In genomic region chr5:172869734-172870133, GRCh38 we compare ENCODE assay signal across 12 cellular contexts. TPM values are rescaled to one million over a fixed set of nuclear protein-coding genes. Genes with fewer than 3 reads are reported as not detected.
DNase-seq lines count a peak whose midpoint lies in the region; ATAC-seq and TF ChIP-seq lines count a peak whose summit lies in the region.
"Had no signal": no experiment of that assay in that cellular context is flagged by ENCODE, and none has a peak within 500 bp of the region (broad histone marks: within the 10 kb centered on the region; RNA-seq: fewer than 3 reads in every experiment).

No MANE protein-coding gene starts in this region.

- H4K5ac ChIP-seq in H9 (ENCODE audit: insufficient read length, low read depth, low read length): no peak overlapping the region

- no peaks in the 10 kb centered on the region for H3K27me3 ChIP-seq in Peyer's patch
- no peaks in the 10 kb centered on the region for H3K27me3 ChIP-seq in mucosa of rectum (ENCODE audit: control insufficient read depth in 2 of 2, insufficient read depth in 2 of 2, low read length in 2 of 2)
- no peaks in the 10 kb centered on the region for H3K27me3 ChIP-seq in thymus (ENCODE audit: control insufficient read depth, insufficient read depth)
- H3K27me3 ChIP-seq in H9 (ENCODE audit: insufficient read depth, low read length): no peaks in the 10 kb centered on the region

- H3K27me3 Mint-ChIP-seq in H9 (ENCODE audit: low read depth): no peaks in the 10 kb centered on the region; the same call in 1 of the 2 replicates
- H3K27me3 Mint-ChIP-seq in activated T-cell treated with anti-CD3 and anti-CD28 coated beads, Interleukin-2, amount 50 U/mL, for 4 hours (ENCODE audit: low read depth): no peaks in the 10 kb centered on the region
- H3K27me3 Mint-ChIP-seq: brain had no signal

- H3K56ac ChIP-seq in H9 (ENCODE audit: insufficient read length, low read depth, low read length): no peak overlapping the region

- ATAC-seq in GM19023 (IDR thresholded peaks at IDR 0.05; ENCODE audit: unreplicated experiment) (no peak), HG02981 (IDR thresholded peaks at IDR 0.05; ENCODE audit: unreplicated experiment) (no peak)
- no peak for ATAC-seq in activated T-cell treated with anti-CD3 and anti-CD28 coated beads, Interleukin-2, amount 50 U/mL, for 4 hours

- TF ChIP-seq CTCF in Peyer's patch (IDR thresholded peaks at IDR 0.05): no peak
- no peak for TF ChIP-seq CTCF in coronary artery (IDR thresholded peaks at IDR 0.05)
- TF ChIP-seq CTCF in H9 (conservative IDR thresholded peaks at IDR 0.05): no peak

- H3K79me1 ChIP-seq in H9 (ENCODE audit: insufficient read depth, low read depth, low read length, poor library complexity, severe bottlenecking): no peaks in the 10 kb centered on the region

- H3K4me2 ChIP-seq in H9 (ENCODE audit: insufficient read depth, insufficient read length, low read length): no peak overlapping the region

- no peak overlapping the region for H3T11ph ChIP-seq in H9 (ENCODE audit: low read length)

- peaks cover 39 to 48% of the 10 kb centered on the region in 2 experiments for H3K4me1 Mint-ChIP-seq in H9
- peaks cover 10% of the 10 kb centered on the region for H3K4me1 Mint-ChIP-seq in activated T-cell treated with anti-CD3 and anti-CD28 coated beads, Interleukin-2, amount 50 U/mL, for 4 hours (ENCODE audit: low read depth)

- H3K23me2 ChIP-seq in H9 (ENCODE audit: insufficient read length, low read depth, low read length, poor library complexity, severe bottlenecking): no peaks in the 10 kb centered on the region

- H3K9me3 Mint-ChIP-seq in H9: no peaks in the 10 kb centered on the region
- H3K9me3 Mint-ChIP-seq in activated T-cell treated with anti-CD3 and anti-CD28 coated beads, Interleukin-2, amount 50 U/mL, for 4 hours: no peaks in the 10 kb centered on the region
- H3K9me3 Mint-ChIP-seq: brain had no signal

- WGBS in thymus: 90% methylated on average over 2 of the region's 2 CpGs
- no CpG with 5 or more reads among the region's 2 CpGs for WGBS in H9 (ENCODE audit: extremely low coverage, insufficient read length, low lambda C conversion rate)

- no peak overlapping the region for H3K23ac ChIP-seq in H9 (ENCODE audit: insufficient read length, low read depth, low read length)

- H2AK5ac ChIP-seq in H9 (ENCODE audit: insufficient read length, low read length): no peak overlapping the region

- H3K4ac ChIP-seq in H9 (ENCODE audit: low read depth, low read length): no peak overlapping the region

- no peak overlapping the region for H2BK120ac ChIP-seq in H9 (ENCODE audit: low read depth, low read length, poor library complexity, severe bottlenecking)

- H3K18ac ChIP-seq in H9 (ENCODE audit: insufficient read length, low read depth, low read length): no peak overlapping the region

- H3K4me3 ChIP-seq in Peyer's patch (no peak overlapping the region), coronary artery (peak overlapping the region; percentile 9), mucosa of rectum (ENCODE audit: low read length in 2 of 2) (no peak overlapping the region), thymus (ENCODE audit: low read length) (no peak overlapping the region)

- no peak overlapping the region for H3K4me3 Mint-ChIP-seq in H9
- no peak overlapping the region for H3K4me3 Mint-ChIP-seq in activated T-cell treated with anti-CD3 and anti-CD28 coated beads, Interleukin-2, amount 50 U/mL, for 4 hours
- H3K4me3 Mint-ChIP-seq: brain had no signal

- TF ChIP-seq POLR2A in Peyer's patch (IDR thresholded peaks at IDR 0.05): no peak

- peak overlapping the region; percentile 51 to 83 (median 66) for H3K27ac ChIP-seq in Peyer's patch
- H3K27ac ChIP-seq in coronary artery: peak overlapping the region; percentile 90 to 98
- peak overlapping the region; percentile 60 to 68 for H3K27ac ChIP-seq in mucosa of rectum (ENCODE audit: low read depth in 2 of 2, low read length in 2 of 2)
- H3K27ac ChIP-seq in thymus (ENCODE audit: low read depth): peak overlapping the region; percentile 71
- no peak overlapping the region for H3K27ac ChIP-seq in H9 (ENCODE audit: insufficient read length, low read depth, low read length)

- H3K9me3 ChIP-seq in Peyer's patch (no peaks in the 10 kb centered on the region), mucosa of rectum (ENCODE audit: control insufficient read depth in 2 of 2, low read length in 2 of 2) (no peaks in the 10 kb centered on the region), thymus (ENCODE audit: control insufficient read depth) (no peaks in the 10 kb centered on the region), H9 (ENCODE audit: control insufficient read depth, low read depth, low read length) (no peaks in the 10 kb centered on the region)
- H3K9me3 ChIP-seq: Caco-2 had no signal

- no peak overlapping the region for H3K9ac ChIP-seq in mucosa of rectum (ENCODE audit: low read depth in 1 of 2, low read length in 2 of 2)
- H3K9ac ChIP-seq in H9 (ENCODE audit: extremely low read depth, insufficient read length, low read length): no peak overlapping the region

- H3K36me3 Mint-ChIP-seq in H9 (ENCODE audit: insufficient read depth in 1 of 3, low read depth in 3 of 3): peaks cover 0 to 2% (median 0%) of the 10 kb centered on the region in 3 experiments; a peak in 1 of 7 replicates
- no peaks in the 10 kb centered on the region for H3K36me3 Mint-ChIP-seq in activated T-cell treated with anti-CD3 and anti-CD28 coated beads, Interleukin-2, amount 50 U/mL, for 4 hours (ENCODE audit: insufficient read depth)
- H3K36me3 Mint-ChIP-seq: brain had no signal

- no peak overlapping the region for H4K91ac ChIP-seq in H9 (ENCODE audit: insufficient read length, low read depth, low read length)

- H2BK15ac ChIP-seq in H9 (ENCODE audit: low read depth, low read length): no peak overlapping the region

- peaks cover under 1% of the 10 kb centered on the region; the same call in 1 of the 2 replicates for H3K79me2 ChIP-seq in H9 (ENCODE audit: insufficient read depth, low read length)

- H3K14ac ChIP-seq in H9 (ENCODE audit: insufficient read depth, low read length): no peak overlapping the region

- no peak for DNase-seq in Peyer's patch
- no peak for DNase-seq in coronary artery (ENCODE audit: low spot score)
- DNase-seq in H9: no peak
- no peak for DNase-seq in activated T-cell treated with anti-CD3 and anti-CD28 coated beads, Interleukin-2, amount 50 U/mL, for 4 hours
- DNase-seq: activated CD8-positive, alpha-beta memory T cell treated with anti-CD3 and anti-CD28 coated beads, Interleukin-2, amount 50 U/mL, for 4 hours; Caco-2; OCI-M1 had no signal

- H2BK5ac ChIP-seq in H9 (ENCODE audit: insufficient read length, low read length): no peak overlapping the region

- H2BK12ac ChIP-seq in H9 (ENCODE audit: insufficient read length, low read depth, low read length): no peak overlapping the region

- H4K20me1 ChIP-seq in H9 (ENCODE audit: control insufficient read depth, insufficient read depth, insufficient read length): no peaks in the 10 kb centered on the region

- H2BK20ac ChIP-seq in H9 (ENCODE audit: low read depth, low read length, poor library complexity, severe bottlenecking): no peak overlapping the region

- H3K36me3 ChIP-seq in Peyer's patch: no peaks in the 10 kb centered on the region
- H3K36me3 ChIP-seq in mucosa of rectum (ENCODE audit: control insufficient read depth in 2 of 2, insufficient read depth in 2 of 2, low read length in 2 of 2): peaks cover 0 to 11% of the 10 kb centered on the region in 2 donors
- H3K36me3 ChIP-seq in thymus (ENCODE audit: control insufficient read depth, insufficient read depth): peaks cover 28% of the 10 kb centered on the region

- H3K4me1 ChIP-seq in Peyer's patch: peaks cover 0 to 43% (median 5%) of the 10 kb centered on the region in 4 donors
- H3K4me1 ChIP-seq in mucosa of rectum (ENCODE audit: control insufficient read depth in 2 of 2, insufficient read depth in 2 of 2, low read length in 2 of 2): peaks cover 11 to 24% of the 10 kb centered on the region in 2 donors
- peaks cover 22% of the 10 kb centered on the region for H3K4me1 ChIP-seq in thymus (ENCODE audit: control insufficient read depth, insufficient read depth, low read length)
- peaks cover 7% of the 10 kb centered on the region for H3K4me1 ChIP-seq in H9 (ENCODE audit: insufficient read depth, low read length)

- no peak overlapping the region for H2AFZ ChIP-seq in H9 (ENCODE audit: low read length)

- no peak overlapping the region for H4K8ac ChIP-seq in H9 (replicated peaks; ENCODE audit: insufficient read length, low read depth, low read length)

- no peak overlapping the region for H3K27ac Mint-ChIP-seq in H9

RNA-seq across cellular contexts. Expression of gene ERGIC1, which starts 35.7 kb away (rescaled TPM):
- total RNA-seq in Peyer's patch: 100 to 1,000 TPM; 113 to 180 (median 143) TPM
- polyA plus RNA-seq in thymus: 69.2 TPM
- 74.2 and 77.0 TPM in 2 replicates for total RNA-seq in H9 (2021)
- 10 to 100 TPM; 28.7 to 36.3 (median 32.1) TPM for total RNA-seq in activated T-cell treated with anti-CD3 and anti-CD28 coated beads, Interleukin-2, amount 50 U/mL, for 4 hours
